Comparison of ENCODE assay signal across 16 cellular contexts in genomic region chr2:70896765-70897202, GRCh38. TPM values are rescaled to one million over a fixed set of nuclear protein-coding genes. Genes with fewer than 3 reads are reported as not detected.
"Had no signal": no experiment of that assay in that cellular context is flagged by ENCODE, and none has a peak within 500 bp of the region (broad histone marks: within the 10 kb centered on the region; RNA-seq: fewer than 3 reads in every experiment).

No MANE protein-coding gene starts in this region.

- H3K4me3 ChIP-seq: gastroesophageal sphincter, lung, neural progenitor cell, pancreas, tibial artery, vagina had no signal

- H3K4me3 Mint-ChIP-seq: mesothelial cell of epicardium had no signal

- DNase-seq: activated CD4-positive, alpha-beta T cell treated with anti-CD3 and anti-CD28 coated beads for 1 hour; activated CD4-positive, alpha-beta T cell treated with anti-CD3 and anti-CD28 coated beads, Interleukin-2, amount 50 U/mL, for 48 hours; activated effector memory CD4-positive, alpha-beta T cell treated with Interleukin-2 at 50 U/mL for 16 hours; activated naive CD4-positive, alpha-beta T cell treated with anti-CD3 and anti-CD28 coated beads, Interleukin-2, amount 50 U/mL, for 16 hours; heart right ventricle; stimulated activated CD4-positive, alpha-beta T cell treated with anti-CD3 and anti-CD28 coated beads, Interleukin-15, amount 100 ng/mL, for 24 hours; stimulated activated CD4-positive, alpha-beta T cell treated with anti-CD3 and anti-CD28 coated beads, Interleukin-4, amount 100 ng/mL, for 24 hours; stimulated activated naive CD4-positive, alpha-beta T cell; tibial artery had no signal

- ATAC-seq: gastroesophageal sphincter, pancreas had no signal

- H3K36me3 ChIP-seq: gastroesophageal sphincter, heart right ventricle, neural progenitor cell, pancreas, tibial artery, vagina had no signal

- H3K4me1 ChIP-seq: pancreas had no signal

- H3K9me3 Mint-ChIP-seq: mesothelial cell of epicardium had no signal

- H3K9me3 ChIP-seq: gastroesophageal sphincter, heart right ventricle, pancreas, tibial artery, vagina had no signal

- H3K27me3 ChIP-seq: pancreas had no signal

- H3K27ac ChIP-seq: neural progenitor cell, pancreas, tibial artery, vagina had no signal

- H3K36me3 Mint-ChIP-seq: mesothelial cell of epicardium, neural progenitor cell had no signal

- H3K27ac Mint-ChIP-seq: mesothelial cell of epicardium, neural progenitor cell had no signal

RNA-seq across cellular contexts. Expression of gene VAX2, which starts 3.6 kb away (rescaled TPM):
- total RNA-seq: vagina had no signal

RNA-seq across cellular contexts. Expression of gene ATP6V1B1, which starts 38.9 kb away (rescaled TPM):
- total RNA-seq: mesothelial cell of epicardium, subcutaneous adipose tissue, vagina had no signal
